In genomic region chr11:36376315-36376887, GRCh38 we compare ENCODE assay signal across 8 cellular contexts.
DNase-seq lines count a peak whose midpoint lies in the region; ATAC-seq, FAIRE-seq and TF ChIP-seq lines count a peak whose summit lies in the region.

No MANE protein-coding gene starts in this region.

- TF ChIP-seq POLR2A in GM12878 (IDR thresholded peaks at IDR 0.05; ENCODE audit: low read depth, low read length) (no peak), spleen (IDR thresholded peaks at IDR 0.05) (no peak)

- H3K4me1 ChIP-seq in GM12878 (ENCODE audit: control insufficient read depth, insufficient read depth, low read length): peaks cover 7% of the 10 kb centered on the region
- H3K4me1 ChIP-seq in spleen: peaks cover 10 to 87% (median 57%) of the 10 kb centered on the region in 6 donors

- TF ChIP-seq RAD21 in GM12878 (IDR thresholded peaks at IDR 0.05; ENCODE audit: insufficient read depth, low read depth, low read length): no peak

- no peak for DNase-seq in CD14-positive monocyte (ENCODE audit: low spot score)
- DNase-seq in GM12878 (ENCODE audit: low read depth, low spot score): no peak
- DNase-seq in iris pigment epithelial cell (ENCODE audit: low read depth): peak; percentile 55
- peak; percentile 87 for DNase-seq in spleen
- no peak for DNase-seq in OCI-M1 (lab: John Stamatoyannopoulos, UW)
- DNase-seq in NAMALWA (ENCODE audit: low spot score): no peak
- no peak for DNase-seq in epidermal melanocyte (ENCODE audit: insufficient read length, low spot score)

- H3K9me3 ChIP-seq in GM12878 (replicated peaks; ENCODE audit: control insufficient read depth, insufficient read depth, low read length) (no peaks in the 10 kb centered on the region), spleen (no peaks in the 10 kb centered on the region)

- peaks cover 39 to 59% (median 41%) of the 10 kb centered on the region in 3 donors for H3K27me3 Mint-ChIP-seq in CD14-positive monocyte (ENCODE audit: low read depth in 3 of 3)
- peaks cover 62% of the 10 kb centered on the region for H3K27me3 Mint-ChIP-seq in IgD-negative memory B cell

- H3K27ac ChIP-seq in GM12878 (ENCODE audit: control insufficient read depth, insufficient read depth) (no peak overlapping the region), spleen (peak overlapping the region; percentile 53 to 93 (median 88))

- no peak overlapping the region; the same call in none of the 2 replicates for H2AFZ ChIP-seq in GM12878 (ENCODE audit: control insufficient read depth, low read depth, low read length)

- peak overlapping the region; percentile 61 for H3K4me3 ChIP-seq in GM12878
- H3K4me3 ChIP-seq in spleen: peak overlapping the region; percentile 53 to 96 (median 75)

- H3K79me2 ChIP-seq in GM12878 (ENCODE audit: control insufficient read depth, insufficient read depth, low read length): no peaks in the 10 kb centered on the region

- POLR2A ChIA-PET in GM12878 (lab: Charles Lee): no interaction called here

- SMC1A ChIA-PET in GM12878 (lab: Charles Lee; ENCODE audit: uncharacterized antibody, unreplicated experiment): interaction anchor here (0.9 kb wide), 1 partner anchor 8 kb away, joined by 3 read pairs; no protein-coding TSS in a partner anchor

- H3K4me3 Mint-ChIP-seq in CD14-positive monocyte (peak overlapping the region; percentile 96 to 99), IgD-negative memory B cell (peak overlapping the region; percentile 81 to 95 (median 88))

- TF ChIP-seq CTCF in CD14-positive monocyte (IDR thresholded peaks at IDR 0.05) (no peak), GM12878 (IDR thresholded peaks at IDR 0.05 in 2 of 3, conservative IDR thresholded peaks at IDR 0.05 in 1 of 3; ENCODE audit: control insufficient read depth in 2 of 3, extremely low read depth in 1 of 3, insufficient read depth in 1 of 3, low read depth in 3 of 3, low read length in 3 of 3) (no peak), spleen (IDR thresholded peaks at IDR 0.05 in 8 of 11, conservative IDR thresholded peaks at IDR 0.05 in 3 of 11) (no peak)

- ATAC-seq in GM12878: peak; percentile 33

- peak overlapping the region in 4 of 7 donors; percentile 43 to 85 (median 76) for H3K27ac Mint-ChIP-seq in CD14-positive monocyte
- no peak overlapping the region for H3K27ac Mint-ChIP-seq in IgD-negative memory B cell

- no peak for FAIRE-seq in GM12878 (lab: Jason Lieb, UNC)

- CTCF ChIA-PET in GM12878 (lab: Yijun Ruan, JAX): interaction anchor here (0.5 to 1.6 kb wide), 5 partner anchors 11 to 43 kb away, joined by 3 to 5 read pairs (median 3); no protein-coding TSS in a partner anchor

- RAD21 ChIA-PET in GM12878 (lab: Charles Lee; ENCODE audit: unreplicated experiment): interaction anchor here (0.6 kb wide), 1 partner anchor 102 kb away, joined by 3 read pairs; no protein-coding TSS in a partner anchor

- WGBS in GM12878 (ENCODE audit: insufficient coverage, insufficient replicate concordance, low lambda C conversion rate, missing lambda C conversion rate): under 1% methylated on average over 28 of the region's 46 CpGs
- 0 to 2% (median 1%) methylated on average over 46 of the region's 46 CpGs for WGBS in spleen, 5 donors

- TF ChIP-seq EP300 in GM12878 (IDR thresholded peaks at IDR 0.05; ENCODE audit: borderline replicate concordance in 1 of 2, control insufficient read depth in 1 of 2, low read depth in 2 of 2, low read length in 2 of 2): no peak

- H3K36me3 Mint-ChIP-seq in CD14-positive monocyte (peaks cover 4 to 8% of the 10 kb centered on the region in 2 donors), IgD-negative memory B cell (no peaks in the 10 kb centered on the region)

- no TSS peak for BruUV-seq in GM12878 (replicated peaks; lab: Mats Ljungman, UMichigan)

- in situ Hi-C loops in GM12878 (cut with MboI): no loop called here

- no peak overlapping the region for H3K9ac ChIP-seq in GM12878 (ENCODE audit: control insufficient read depth, insufficient read depth, low read length)

- peak overlapping the region; percentile 93 for H3K4me2 ChIP-seq in GM12878 (ENCODE audit: control insufficient read depth, insufficient read depth)

- H3K9me3 Mint-ChIP-seq in CD14-positive monocyte (peaks cover 0 to 8% (median 5%) of the 10 kb centered on the region in 7 donors), IgD-negative memory B cell (no peaks in the 10 kb centered on the region)

- H3K4me1 Mint-ChIP-seq in CD14-positive monocyte: peaks cover 58% of the 10 kb centered on the region
- peaks cover 7 to 24% (median 12%) of the 10 kb centered on the region in 3 donors for H3K4me1 Mint-ChIP-seq in IgD-negative memory B cell

- H3K27me3 ChIP-seq in GM12878 (replicated peaks in 1 of 2; ENCODE audit: control insufficient read depth in 2 of 2, insufficient read depth in 2 of 2, low read length in 1 of 2) (peaks cover 11 to 16% of the 10 kb centered on the region in 2 experiments), spleen (replicated peaks in 1 of 7) (peaks cover 0 to 38% (median 10%) of the 10 kb centered on the region in 7 donors)

- H3K36me3 ChIP-seq in GM12878 (ENCODE audit: control insufficient read depth in 2 of 2, insufficient read depth in 2 of 2, low read length in 1 of 2): no peaks in the 10 kb centered on the region
- H3K36me3 ChIP-seq in spleen: peaks cover 0 to 11% (median 0%) of the 10 kb centered on the region in 6 donors

- intact Hi-C loops in CD14-positive monocyte (cut with micrococcal nuclease): loop anchor here in 1 of 2 donors (5.0 kb wide), 2 partner anchors 36 to 96 kb away; no protein-coding TSS in a partner anchor
- intact Hi-C loops in GM12878 (cut with micrococcal nuclease; ENCODE audit: unreplicated experiment): no loop called here
- intact Hi-C loops in spleen (cut with DNase I; ENCODE audit: low total_unique reads): no loop called here

- no peaks in the 10 kb centered on the region for H4K20me1 ChIP-seq in GM12878 (ENCODE audit: control insufficient read depth, insufficient read depth)

TF ChIP-seq in GM12878, 131 proteins besides CTCF, POLR2A, EP300 and RAD21:
- TF ChIP-seq SREBF1 (IDR thresholded peaks at IDR 0.05; ENCODE audit: low read length) (no peak), PAX5 (IDR thresholded peaks at IDR 0.05; ENCODE audit: borderline replicate concordance, low read depth, low read length) (no peak), HCFC1 (IDR thresholded peaks at IDR 0.05; ENCODE audit: low read length) (no peak)

Comparison
In these comparisons a context has a peak if more than half of its experiments do, and no peak if none do; other contexts are left out.
1. DNase-seq: peak in iris pigment epithelial cell (single experiment) and spleen (single experiment); none in CD14-positive monocyte (single experiment), GM12878 (single experiment), OCI-M1 (single experiment), NAMALWA (single experiment) and epidermal melanocyte (single experiment).
2. H3K27ac Mint-ChIP-seq: peak in CD14-positive monocyte (4 of 7); none in IgD-negative memory B cell (0 of 3).